Comparison of ENCODE assay signal across 8 cellular contexts in the genomic region with DNA sequence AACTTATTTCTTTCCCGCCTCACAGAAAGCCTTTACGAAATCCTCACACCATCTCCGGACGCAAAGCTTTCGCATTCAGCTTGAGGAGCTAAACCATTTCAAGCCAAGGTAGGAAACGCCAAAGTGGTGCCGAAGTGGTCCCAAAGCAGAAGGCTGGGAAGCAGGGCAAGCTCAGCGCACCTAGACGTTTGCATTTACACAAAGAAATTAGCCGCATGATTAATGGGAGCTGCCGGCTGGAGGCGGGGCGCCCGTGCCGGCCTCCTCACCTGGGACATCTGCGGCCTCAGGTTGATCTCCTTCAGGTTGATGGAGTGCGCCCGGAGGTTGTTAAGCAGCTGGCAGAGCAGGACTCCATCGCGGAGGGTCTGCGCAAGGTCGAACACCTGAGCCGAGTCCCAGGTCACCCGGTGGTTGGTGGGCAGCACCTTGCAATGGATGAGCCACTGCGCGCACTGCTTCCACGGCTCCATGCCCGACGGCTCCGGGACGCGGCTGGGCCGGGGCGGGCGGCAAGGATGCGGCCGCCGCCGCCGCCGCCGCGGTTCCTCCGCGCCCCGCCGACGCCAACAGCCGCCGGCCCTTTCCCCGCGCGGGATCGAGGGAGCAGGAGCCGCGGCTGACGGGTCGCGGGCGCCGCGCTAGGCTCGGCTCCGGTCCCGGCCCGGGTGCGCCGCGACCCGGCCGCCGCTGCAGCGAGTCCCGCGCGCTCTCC. TPM values are rescaled to one million over a fixed set of nuclear protein-coding genes. Genes with fewer than 3 reads are reported as not detected.
DNase-seq lines count a peak whose midpoint lies in the region; ATAC-seq, FAIRE-seq and TF ChIP-seq lines count a peak whose summit lies in the region.

No MANE protein-coding gene starts in this region.

- intact Hi-C loops in psoas muscle (cut with DNase I), result loop anchor here in 1 of 2 donors (10.0 kb wide), 1 partner anchor 160 kb away; no protein-coding TSS in a partner anchor

- H3K4me1 ChIP-seq in cardiac muscle cell (ENCODE audit: low read depth) (no peaks in the 10 kb centered on the region), psoas muscle (no peaks in the 10 kb centered on the region)

- no peak overlapping the region for H3K27ac ChIP-seq in cardiac muscle cell
- peak overlapping the region; percentile 2 for H3K27ac ChIP-seq in psoas muscle

- ATAC-seq in psoas muscle (no peak), GM21786 (IDR thresholded peaks at IDR 0.05; ENCODE audit: unreplicated experiment) (no peak)

- 0 to 1% (median 1%) methylated on average over 36 to 76 of the region's 76 CpGs for WGBS in psoas muscle, 3 donors

- peak; percentile 12 for DNase-seq in GM12891 (ENCODE audit: insufficient read length, low spot score)
- no peak for DNase-seq in NB4 (ENCODE audit: low read depth)
- DNase-seq in activated effector memory CD4-positive, alpha-beta T cell treated with Interleukin-2 at 50 U/mL for 16 hours, result peak; percentile 18
- peak in 1 of 2 donors; percentile 25 for DNase-seq in cardiac muscle cell (ENCODE audit: low read depth in 1 of 2, low spot score in 1 of 2)
- DNase-seq in psoas muscle, result peak; percentile 15 to 47
- DNase-seq in HuH-7 (ENCODE audit: low spot score), result no peak
- DNase-seq in GF-D8 (lab: John Stamatoyannopoulos, UW), result no peak

- no peak for FAIRE-seq in GM12891 (lab: Jason Lieb, UNC)

- H3K36me3 ChIP-seq in cardiac muscle cell (no peaks in the 10 kb centered on the region), psoas muscle (ENCODE audit: insufficient read depth in 1 of 2, low read depth in 1 of 2) (no peaks in the 10 kb centered on the region)

- TF ChIP-seq POLR2A in GM12891 (IDR thresholded peaks at IDR 0.05; ENCODE audit: low read depth, low read length) (no peak), NB4 (IDR thresholded peaks at IDR 0.05; ENCODE audit: extremely low read depth, insufficient read length) (no peak)

- H3K4me3 ChIP-seq in NB4 (ENCODE audit: low read depth, low read length), result peak overlapping the region; percentile 83
- H3K4me3 ChIP-seq in cardiac muscle cell, result peak overlapping the region; percentile 71
- H3K4me3 ChIP-seq in psoas muscle, result peak overlapping the region; percentile 62

- TF ChIP-seq CTCF in NB4 (IDR thresholded peaks at IDR 0.05; ENCODE audit: low read depth, low read length) (no peak), cardiac muscle cell (IDR thresholded peaks at IDR 0.05; ENCODE audit: low read depth, low read length) (no peak), psoas muscle (IDR thresholded peaks at IDR 0.05) (no peak)

- H3K27me3 ChIP-seq in cardiac muscle cell, result peaks cover 31% of the 10 kb centered on the region
- peaks cover 0 to 32% (median 11%) of the 10 kb centered on the region in 3 donors for H3K27me3 ChIP-seq in psoas muscle (ENCODE audit: insufficient read depth in 3 of 3, low read length in 2 of 3)

- H3K9me3 ChIP-seq in cardiac muscle cell (ENCODE audit: low read depth) (no peaks in the 10 kb centered on the region), psoas muscle (no peaks in the 10 kb centered on the region)

TF ChIP-seq in GM12891, 5 proteins besides CTCF, POLR2A, EP300 and RAD21:
- TF ChIP-seq TAF1 (IDR thresholded peaks at IDR 0.05; ENCODE audit: low read depth, low read length), result no peak
- TF ChIP-seq POLR2AphosphoS5 (IDR thresholded peaks at IDR 0.05; ENCODE audit: low read depth, low read length), result no peak
- no peak for TF ChIP-seq POU2F2 (IDR thresholded peaks at IDR 0.05; ENCODE audit: low read depth, low read length)
- TF ChIP-seq PAX5 (IDR thresholded peaks at IDR 0.05; ENCODE audit: insufficient read depth, low read length, severe bottlenecking), result no peak
- no peak for TF ChIP-seq SPI1 (IDR thresholded peaks at IDR 0.05; ENCODE audit: low read depth, low read length)

RNA-seq across cellular contexts. Expression of a gene that starts 0.4 kb away (rescaled TPM):
- 0.06 TPM for polyA plus RNA-seq in GM12891 (2012; ENCODE audit: low read depth, missing spikeins)
- 0.86 and 1.2 TPM in 2 replicates for total RNA-seq in cardiac muscle cell
- polyA plus RNA-seq in cardiac muscle cell, result 0.33 and 0.75 TPM in 2 replicates
- total RNA-seq in psoas muscle, result 1 to 10 TPM in 3 of 4 donors, under 1 TPM in 1; 0.71 to 1.7 (median 1.3) TPM
- under 1 TPM; 0.28 to 0.72 (median 0.30) TPM for polyA plus RNA-seq in psoas muscle

Comparison
In these comparisons a context has a peak if more than half of its experiments do, and no peak if none do; other contexts are left out.
1. DNase-seq: peak in GM12891 (single experiment), activated effector memory CD4-positive, alpha-beta T cell treated with Interleukin-2 at 50 U/mL for 16 hours (single experiment) and psoas muscle (2 of 2); none in NB4 (single experiment), HuH-7 (single experiment) and GF-D8 (single experiment).
2. Peak in every context shown above with its lines, with median percentiles within 50 percentile points of each other: H3K4me3 ChIP-seq.